Comparison of ENCODE assay signal across 21 cellular contexts in genomic region chr17:6191405-6192095, GRCh38.
"Had no signal": no experiment of that assay in that cellular context is flagged by ENCODE, and none has a peak within 500 bp of the region (broad histone marks: within the 10 kb centered on the region; RNA-seq: fewer than 3 reads in every experiment).

No MANE protein-coding gene starts in this region.

- H3K4me1 ChIP-seq: foreskin keratinocyte, heart right ventricle, prostate gland, transverse colon, upper lobe of right lung, uterus had no signal

- DNase-seq: cerebellar nuclear complex; effector CD8-positive, alpha-beta T cell; foreskin keratinocyte; glutamatergic neuron; heart right ventricle; hippocampal formation; kidney glomerular epithelial cell; left colon; naive thymus-derived CD8-positive, alpha-beta T cell; nephron progenitor cell; nucleus accumbens; right cardiac atrium; stimulated activated CD4-positive, alpha-beta T cell treated with anti-CD3 and anti-CD28 coated beads, Interleukin-15, amount 100 ng/mL, for 24 hours; stimulated activated CD4-positive, alpha-beta T cell treated with anti-CD3 and anti-CD28 coated beads, Interleukin-2, amount 100 ng/mL, for 48 hours; stimulated activated naive B cell treated with anti-CD40 and anti-IgM and Interleukin-4, amounts not matched to agents 10 μg/mL and 1 μg/mL and 100 μg/mL, for 72 hours; transverse colon; upper lobe of right lung; uterus had no signal

- H3K27ac ChIP-seq: foreskin keratinocyte, heart right ventricle, prostate gland, skin epidermis, transverse colon, upper lobe of right lung, uterus had no signal

- ATAC-seq: foreskin keratinocyte; left colon; naive thymus-derived CD8-positive, alpha-beta T cell; stimulated activated naive B cell treated with anti-CD40 and anti-IgM and Interleukin-4, amounts not matched to agents 10 μg/mL and 1 μg/mL and 100 μg/mL, for 72 hours; upper lobe of right lung had no signal

- H3K4me3 ChIP-seq: lung, prostate gland, skin epidermis, transverse colon, upper lobe of right lung, uterus had no signal

- H3K9me3 ChIP-seq: heart right ventricle, prostate gland, transverse colon, upper lobe of right lung, uterus had no signal

- H3K36me3 ChIP-seq: heart right ventricle, prostate gland, transverse colon, upper lobe of right lung, uterus had no signal

- H3K27me3 ChIP-seq: foreskin keratinocyte, transverse colon, upper lobe of right lung, uterus had no signal
